ENCODE assay signal across 21 cellular contexts in the genomic region with DNA sequence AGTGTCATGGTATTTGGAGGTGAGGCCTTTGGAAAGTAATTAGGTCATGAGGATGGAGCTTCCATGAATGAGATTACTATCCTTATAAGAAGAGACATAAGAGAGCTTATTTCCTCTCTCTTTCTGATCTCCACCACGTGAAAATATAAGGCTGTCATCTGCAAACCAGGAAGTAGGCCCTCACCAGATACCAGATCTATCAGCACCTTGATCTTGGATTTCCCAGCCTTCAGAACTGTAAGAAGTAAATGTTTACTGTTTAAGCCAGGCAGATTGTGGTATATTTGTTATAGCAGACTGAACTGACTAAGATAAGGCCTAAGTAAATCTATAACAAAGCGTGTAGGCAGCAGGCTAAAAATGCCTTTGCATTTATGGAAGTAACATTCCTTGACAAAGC. TPM values are rescaled to one million over a fixed set of nuclear protein-coding genes. Genes with fewer than 3 reads are reported as not detected.
"Had no signal": no experiment of that assay in that cellular context is flagged by ENCODE, and none has a peak within 500 bp of the region (broad histone marks: within the 10 kb centered on the region; RNA-seq: fewer than 3 reads in every experiment).

No MANE protein-coding gene starts in this region.

- H3K4me3 ChIP-seq: heart left ventricle, psoas muscle, right lobe of liver, spleen, tibial nerve had no signal

- H3K4me1 ChIP-seq: heart left ventricle, psoas muscle, spleen, tibial nerve had no signal

- H3K27me3 ChIP-seq: heart left ventricle, right lobe of liver, spleen, tibial nerve had no signal

- H3K9me3 ChIP-seq: heart left ventricle, psoas muscle, right lobe of liver, spleen, tibial nerve had no signal

- DNase-seq: activated CD4-positive, alpha-beta T cell treated with anti-CD3 and anti-CD28 coated beads for 4 hours; activated CD8-positive, alpha-beta memory T cell treated with anti-CD3 and anti-CD28 coated beads, Interleukin-2, amount 50 U/mL, for 48 hours; activated CD8-positive, alpha-beta T cell treated with anti-CD3 and anti-CD28 coated beads, Interleukin-2, amount 10 ng/mL, durations not matched to agents 7 days and 5 days; cortex of kidney; effector CD8-positive, alpha-beta T cell; heart left ventricle; psoas muscle; right lobe of liver; spleen; stimulated activated CD4-positive, alpha-beta T cell treated with anti-CD3 and anti-CD28 coated beads, Interleukin-1b, Interleukin-23, amount 100 ng/mL, for 48 hours; stimulated activated naive B cell treated with anti-CD40 and anti-IgM and Interleukin-4, amounts not matched to agents 10 μg/mL and 1 μg/mL and 100 μg/mL, for 72 hours had no signal

- H3K36me3 ChIP-seq: heart left ventricle, right lobe of liver, spleen, tibial nerve had no signal

- H3K27ac ChIP-seq: heart left ventricle, psoas muscle, right lobe of liver, spleen, tibial nerve, VCaP had no signal

- ATAC-seq: activated CD8-positive, alpha-beta T cell treated with anti-CD3 and anti-CD28 coated beads, Interleukin-2, amount 10 ng/mL, durations not matched to agents 7 days and 5 days; heart left ventricle; left lobe of liver; psoas muscle; right lobe of liver; stimulated activated naive B cell treated with anti-CD40 and anti-IgM and Interleukin-4, amounts not matched to agents 10 μg/mL and 1 μg/mL and 100 μg/mL, for 72 hours had no signal

RNA-seq across cellular contexts. Expression of gene RBM11, which starts 25.4 kb away (rescaled TPM):
- total RNA-seq: left lobe of liver, psoas muscle had no signal

RNA-seq across cellular contexts. Expression of gene LIPI, which starts 30.6 kb away (rescaled TPM):
- total RNA-seq: activated CD8-positive, alpha-beta T cell treated with anti-CD3 and anti-CD28 coated beads, Interleukin-2, amount 10 ng/mL, durations not matched to agents 7 days and 5 days; cardiac septum; fibroblast of lung; frontal cortex; heart left ventricle; left lobe of liver; osteoblast; psoas muscle; right lobe of liver; spleen; subcutaneous adipose tissue had no signal
- polyA plus RNA-seq: adipose tissue, fibroblast of lung, heart left ventricle, neural cell, psoas muscle, spleen had no signal
